Comparison of ENCODE assay signal across 1 cellular context in the genomic region with DNA sequence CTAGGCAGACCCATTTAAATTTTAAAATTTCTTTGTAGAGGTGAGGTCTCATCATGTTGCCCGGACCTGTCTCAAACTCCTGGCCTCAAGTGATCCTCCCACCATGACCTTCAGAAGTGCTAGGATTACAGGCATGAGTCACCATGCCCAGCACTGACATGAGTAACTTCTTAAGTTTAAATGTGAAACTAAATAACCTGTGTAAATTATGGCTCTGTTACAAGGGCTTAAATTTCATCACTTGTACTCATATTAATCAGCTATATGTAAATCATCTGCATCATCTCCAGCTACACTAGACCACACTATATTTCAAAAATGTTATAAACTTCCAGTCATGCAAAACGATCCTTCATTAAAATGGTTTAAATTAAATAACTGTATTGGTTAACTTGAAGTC.
A peak's percentile ranks its signal among the peaks of the same experiment; 100 is the strongest.
TF ChIP-seq lines count a peak whose summit lies in the region.

No MANE protein-coding gene starts in this region.

TF ChIP-seq in GM12878, 131 proteins besides CTCF, POLR2A, EP300 and RAD21 (continued from another document):
- no peak for TF ChIP-seq CHD1 (IDR thresholded peaks at IDR 0.05; ENCODE audit: low read depth, low read length)
- no peak for TF ChIP-seq GATAD2B (conservative IDR thresholded peaks at IDR 0.05; ENCODE audit: low read depth)
- TF ChIP-seq NFIC (IDR thresholded peaks at IDR 0.05; ENCODE audit: low read depth, low read length), result peak; percentile 26; the same call in 1 of the 2 replicates
- TF ChIP-seq, protein P1, sequence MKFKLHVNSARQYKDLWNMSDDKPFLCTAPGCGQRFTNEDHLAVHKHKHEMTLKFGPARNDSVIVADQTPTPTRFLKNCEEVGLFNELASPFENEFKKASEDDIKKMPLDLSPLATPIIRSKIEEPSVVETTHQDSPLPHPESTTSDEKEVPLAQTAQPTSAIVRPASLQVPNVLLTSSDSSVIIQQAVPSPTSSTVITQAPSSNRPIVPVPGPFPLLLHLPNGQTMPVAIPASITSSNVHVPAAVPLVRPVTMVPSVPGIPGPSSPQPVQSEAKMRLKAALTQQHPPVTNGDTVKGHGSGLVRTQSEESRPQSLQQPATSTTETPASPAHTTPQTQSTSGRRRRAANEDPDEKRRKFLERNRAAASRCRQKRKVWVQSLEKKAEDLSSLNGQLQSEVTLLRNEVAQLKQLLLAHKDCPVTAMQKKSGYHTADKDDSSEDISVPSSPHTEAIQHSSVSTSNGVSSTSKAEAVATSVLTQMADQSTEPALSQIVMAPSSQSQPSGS (IDR thresholded peaks at IDR 0.05; ENCODE audit: low read length), result peak; percentile 25; the same call in 1 of the 2 replicates
- TF ChIP-seq BMI1 (IDR thresholded peaks at IDR 0.05; ENCODE audit: borderline replicate concordance), result no peak
- TF ChIP-seq POU2F2 (IDR thresholded peaks at IDR 0.05; ENCODE audit: borderline replicate concordance, low read depth, low read length), result no peak
- TF ChIP-seq IKZF2 (IDR thresholded peaks at IDR 0.05), result no peak
- TF ChIP-seq JUNB (IDR thresholded peaks at IDR 0.05), result peak; percentile 73
- TF ChIP-seq DPF2 (IDR thresholded peaks at IDR 0.05), result no peak
- TF ChIP-seq JUND (IDR thresholded peaks at IDR 0.05; ENCODE audit: low read depth, low read length), result no peak
- no peak for TF ChIP-seq SP1 (IDR thresholded peaks at IDR 0.05; ENCODE audit: low read depth, low read length)
- TF ChIP-seq NFXL1 (IDR thresholded peaks at IDR 0.05; ENCODE audit: borderline replicate concordance), result no peak
